ENCODE assay signal across 18 cellular contexts in genomic region chr19:44850641-44851109, GRCh38. TPM values are rescaled to one million over a fixed set of nuclear protein-coding genes. Genes with fewer than 3 reads are reported as not detected.
DNase-seq lines count a peak whose midpoint lies in the region; ATAC-seq and TF ChIP-seq lines count a peak whose summit lies in the region.
"Had no signal": no experiment of that assay in that cellular context is flagged by ENCODE, and none has a peak within 500 bp of the region (broad histone marks: within the 10 kb centered on the region; RNA-seq: fewer than 3 reads in every experiment).

No MANE protein-coding gene starts in this region.

- no peak for ATAC-seq in HG02588 (IDR thresholded peaks at IDR 0.05; ENCODE audit: unreplicated experiment)
- ATAC-seq: activated CD8-positive, alpha-beta memory T cell treated with anti-CD3 and anti-CD28 coated beads, Interleukin-2, amount 10 ng/mL, durations not matched to agents 7 days and 5 days had no signal

- no peak overlapping the region for H2AFZ ChIP-seq in Loucy (ENCODE audit: low read length)
- H2AFZ ChIP-seq in smooth muscle cell (ENCODE audit: low read depth), result no peak overlapping the region

- H3K4me2 ChIP-seq in Loucy (ENCODE audit: low read depth, low read length, poor library complexity, severe bottlenecking), result peak overlapping the region; percentile 32
- peak overlapping the region; percentile 95 for H3K4me2 ChIP-seq in smooth muscle cell

- WGBS in smooth muscle cell (ENCODE audit: low lambda C conversion rate), result 71% methylated on average over 8 of the region's 8 CpGs

- H3F3A ChIP-seq in Loucy (ENCODE audit: low read depth) (no peaks in the 10 kb centered on the region), smooth muscle cell (ENCODE audit: low read depth) (peaks cover 15% of the 10 kb centered on the region)

- peak overlapping the region; percentile 33 for H3K9ac ChIP-seq in Loucy (ENCODE audit: low read depth, low read length, poor library complexity, severe bottlenecking)
- no peak overlapping the region for H3K9ac ChIP-seq in smooth muscle cell (ENCODE audit: low read depth)

- H3K4me3 ChIP-seq in Loucy (ENCODE audit: low read length, poor library complexity, severe bottlenecking) (no peak overlapping the region), WERI-Rb-1 (ENCODE audit: low read depth, low read length) (no peak overlapping the region), smooth muscle cell (no peak overlapping the region)

- H3K27me3 ChIP-seq in Loucy (ENCODE audit: insufficient read depth, low read length, poor library complexity, severe bottlenecking) (no peaks in the 10 kb centered on the region), WERI-Rb-1 (ENCODE audit: insufficient read depth, low read depth, severe bottlenecking) (no peaks in the 10 kb centered on the region), smooth muscle cell (ENCODE audit: low read depth) (no peaks in the 10 kb centered on the region)

- H3K9me2 ChIP-seq in Loucy (replicated peaks; ENCODE audit: low read depth, low read length), result no peaks in the 10 kb centered on the region

- H4K20me1 ChIP-seq in Loucy (ENCODE audit: insufficient read depth, low read length, poor library complexity, severe bottlenecking), result peaks cover 5% of the 10 kb centered on the region
- H4K20me1 ChIP-seq in smooth muscle cell (ENCODE audit: low read depth), result peaks cover 87% of the 10 kb centered on the region

- H3K27ac ChIP-seq in WERI-Rb-1 (peak overlapping the region; percentile 96), smooth muscle cell (ENCODE audit: low read depth) (peak overlapping the region; percentile 97)
- H3K27ac ChIP-seq: C4-2B had no signal

- H3K9me3 ChIP-seq in Loucy (ENCODE audit: insufficient read depth, low read depth, low read length) (no peaks in the 10 kb centered on the region), WERI-Rb-1 (ENCODE audit: severe bottlenecking) (no peaks in the 10 kb centered on the region), smooth muscle cell (replicated peaks; ENCODE audit: low read depth) (no peaks in the 10 kb centered on the region)

- H3K79me2 ChIP-seq in Loucy (ENCODE audit: insufficient read depth, low read length) (no peaks in the 10 kb centered on the region), smooth muscle cell (ENCODE audit: low read depth) (peaks cover 84% of the 10 kb centered on the region)

- H3K4me1 ChIP-seq in Loucy (ENCODE audit: insufficient read depth, low read length, poor library complexity, severe bottlenecking) (peaks cover 33% of the 10 kb centered on the region), smooth muscle cell (ENCODE audit: low read depth) (peaks cover 13% of the 10 kb centered on the region)

- no peaks in the 10 kb centered on the region for H3K36me3 ChIP-seq in Loucy (ENCODE audit: insufficient read depth, low read length)
- peaks cover 15% of the 10 kb centered on the region for H3K36me3 ChIP-seq in WERI-Rb-1
- no peaks in the 10 kb centered on the region for H3K36me3 ChIP-seq in smooth muscle cell (ENCODE audit: low read depth)

- DNase-seq in WERI-Rb-1, result peak; percentile 72
- DNase-seq in left kidney (ENCODE audit: low read depth, low spot score), result peak; percentile 50
- no peak for DNase-seq in smooth muscle cell (lab: John Stamatoyannopoulos, UW; ENCODE audit: unreplicated experiment)
- no peak for DNase-seq in activated CD4-positive, CD25-positive, alpha-beta regulatory T cell treated with anti-CD3 and anti-CD28 coated beads, Interleukin-2, amount 50 U/mL, for 72 hours
- DNase-seq in stimulated activated naive CD4-positive, alpha-beta T cell (lab: John Stamatoyannopoulos, UW), result no peak
- DNase-seq: activated CD4-positive, alpha-beta T cell treated with anti-CD3 and anti-CD28 coated beads for 1 hour; activated CD8-positive, alpha-beta memory T cell treated with anti-CD3 and anti-CD28 coated beads, Interleukin-2, amount 10 ng/mL, durations not matched to agents 7 days and 5 days; activated effector memory CD4-positive, alpha-beta T cell treated with Interleukin-2 at 50 U/mL for 16 hours; aorta; cortex of kidney; DMS79 treated with DMSO at 0.1 percent for 48 hours; head of caudate nucleus; NCI-H1930; NCI-H524 treated with DMSO at 0.1 percent for 48 hours; T-helper 1 cell had no signal

- TF ChIP-seq CTCF in Loucy (conservative IDR thresholded peaks at IDR 0.05; ENCODE audit: low read length) (no peak), WERI-Rb-1 (IDR thresholded peaks at IDR 0.05; ENCODE audit: low read depth, low read length) (no peak), smooth muscle cell (IDR thresholded peaks at IDR 0.05; ENCODE audit: borderline replicate concordance, insufficient read depth, poor library complexity, severe bottlenecking) (no peak)

RNA-seq across cellular contexts. Expression of gene NECTIN2, which starts 4.6 kb away (rescaled TPM):
- 91.5 and 94.6 TPM in 2 replicates for total RNA-seq in smooth muscle cell
- polyA plus RNA-seq in smooth muscle cell, result 160 and 164 TPM in 2 replicates

RNA-seq across cellular contexts. Expression of gene TOMM40, which starts 40.4 kb away (rescaled TPM):
- total RNA-seq in smooth muscle cell, result 38.7 and 96.0 TPM in 2 replicates
- 65.0 and 69.7 TPM in 2 replicates for polyA plus RNA-seq in smooth muscle cell

RNA-seq across cellular contexts. Expression of gene BCAM, which starts 41.8 kb away (rescaled TPM):
- 1.7 and 5.0 TPM in 2 replicates for total RNA-seq in smooth muscle cell
- polyA plus RNA-seq in smooth muscle cell, result 1.5 and 6.4 TPM in 2 replicates
- total RNA-seq: activated CD8-positive, alpha-beta memory T cell treated with anti-CD3 and anti-CD28 coated beads, Interleukin-2, amount 10 ng/mL, durations not matched to agents 7 days and 5 days had no signal

RNA-seq across cellular contexts. Expression of gene APOE, which starts 54.9 kb away (rescaled TPM):
- 228 and 237 TPM in 2 replicates for total RNA-seq in smooth muscle cell
- polyA plus RNA-seq in smooth muscle cell, result 329 and 458 TPM in 2 replicates

Comparison
In these comparisons a context has a peak if more than half of its experiments do, and no peak if none do; other contexts are left out.
1. DNase-seq: peak in WERI-Rb-1 (single experiment) and left kidney (single experiment); none in smooth muscle cell (single experiment), activated CD4-positive, CD25-positive, alpha-beta regulatory T cell treated with anti-CD3 and anti-CD28 coated beads, Interleukin-2, amount 50 U/mL, for 72 hours (single experiment) and stimulated activated naive CD4-positive, alpha-beta T cell (0 of 6).